In the genomic region with DNA sequence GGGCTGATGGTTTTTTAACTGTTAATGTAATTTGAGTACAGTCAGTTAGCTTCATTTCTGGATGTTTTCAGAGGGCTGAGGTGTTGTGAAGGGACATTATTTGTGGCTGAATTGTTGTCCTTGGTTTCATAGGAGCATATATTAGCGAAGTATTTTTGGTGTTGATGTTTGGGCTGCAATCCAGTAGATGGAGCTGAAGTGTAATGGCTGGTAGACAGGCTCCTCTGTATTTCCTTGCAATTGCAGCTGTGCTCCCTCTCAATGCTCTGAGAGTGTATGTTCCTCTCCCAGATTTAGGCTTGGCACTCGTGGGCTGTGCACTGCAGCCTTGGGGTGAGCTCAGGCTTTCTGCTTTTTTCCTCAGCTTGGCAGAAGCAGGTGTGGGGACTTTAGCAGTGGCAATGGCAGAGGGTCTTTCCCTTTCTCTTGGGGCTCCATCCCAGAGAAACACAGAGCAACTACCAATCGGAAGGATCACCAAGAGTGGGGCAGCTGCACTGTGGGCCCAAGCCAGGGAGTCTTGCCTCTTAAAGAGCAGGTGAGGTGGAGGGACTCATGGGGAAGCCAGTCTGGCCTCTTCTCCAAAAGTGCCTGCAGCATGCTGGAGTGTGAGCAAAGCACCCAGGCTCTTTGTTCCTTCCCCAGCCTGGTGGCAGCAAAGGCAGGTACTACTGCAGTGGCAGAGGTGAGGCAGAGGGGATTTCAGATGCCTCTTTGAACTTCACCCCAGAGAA, we compare ENCODE assay signal across 11 cellular contexts.
DNase-seq lines count a peak whose midpoint lies in the region; ATAC-seq and TF ChIP-seq lines count a peak whose summit lies in the region.
"Had no signal": no experiment of that assay in that cellular context is flagged by ENCODE, and none has a peak within 500 bp of the region (broad histone marks: within the 10 kb centered on the region; RNA-seq: fewer than 3 reads in every experiment).

No MANE protein-coding gene starts in this region.

- H3K4me3 ChIP-seq in AG04450 (ENCODE audit: low read depth, low read length) (no peak overlapping the region), MM.1S (ENCODE audit: low read length) (no peak overlapping the region), epithelial cell of proximal tubule (ENCODE audit: low read depth, low read length) (no peak overlapping the region)
- H3K4me3 ChIP-seq: left ventricle myocardium inferior had no signal

- no peak overlapping the region for H3K9ac ChIP-seq in MM.1S (ENCODE audit: low read length)

- no peaks in the 10 kb centered on the region for H3K79me2 ChIP-seq in MM.1S (ENCODE audit: low read length)

- TF ChIP-seq CTCF in AG04450 (IDR thresholded peaks at IDR 0.05; ENCODE audit: low read depth, low read length), result 0 out of 2 replicates have a peak, but pooled peaks have one; percentile 17
- peak; percentile 69 for TF ChIP-seq CTCF in MM.1S (IDR thresholded peaks at IDR 0.05; ENCODE audit: low read length)
- peak; percentile 66 for TF ChIP-seq CTCF in epithelial cell of proximal tubule (conservative IDR thresholded peaks at IDR 0.05; ENCODE audit: low read depth, low read length)

- H3K27me3 ChIP-seq in AG04450 (ENCODE audit: control insufficient read depth, insufficient read depth, low read length), result no peaks in the 10 kb centered on the region
- H3K27me3 ChIP-seq in MM.1S (replicated peaks; ENCODE audit: insufficient read depth, low read length), result no peaks in the 10 kb centered on the region

- peak; percentile 55 for ATAC-seq in GM18868 (IDR thresholded peaks at IDR 0.05; ENCODE audit: unreplicated experiment)
- ATAC-seq: activated naive CD4-positive, alpha-beta T cell treated with anti-CD3 and anti-CD28 coated beads, Interleukin-2, amount 50 U/mL, for 72 hours had no signal

- H2AFZ ChIP-seq in MM.1S (ENCODE audit: low read length), result no peak overlapping the region

- no peaks in the 10 kb centered on the region for H3K4me1 ChIP-seq in MM.1S (ENCODE audit: low read length)
- H3K4me1 ChIP-seq: left ventricle myocardium inferior had no signal

- CTCF ChIA-PET in AG04450 (lab: Charles Lee), result interaction anchor here (0.6 to 0.8 kb wide), 2 partner anchors 98 to 815 kb away, joined by 3 to 5 read pairs; no protein-coding TSS in a partner anchor

- H3K36me3 ChIP-seq in MM.1S (replicated peaks; ENCODE audit: insufficient read depth, low read length), result no peaks in the 10 kb centered on the region
- H3K36me3 ChIP-seq: left ventricle myocardium inferior had no signal

- H3K9me3 ChIP-seq in AG04450 (ENCODE audit: control insufficient read depth, insufficient read depth, low read length), result peaks cover 22% of the 10 kb centered on the region
- no peaks in the 10 kb centered on the region; the same call in 1 of the 2 replicates for H3K9me3 ChIP-seq in MM.1S (replicated peaks; ENCODE audit: insufficient read depth, low read length)

- no peaks in the 10 kb centered on the region for H3K9me2 ChIP-seq in MM.1S (replicated peaks; ENCODE audit: insufficient read depth, low read length)

- H4K20me1 ChIP-seq in MM.1S (ENCODE audit: insufficient read depth, low read length), result no peaks in the 10 kb centered on the region

- POLR2A ChIA-PET in AG04450 (lab: Yijun Ruan, JAX), result no interaction called here

- H3K27ac ChIP-seq in AG04450 (ENCODE audit: low read depth, low read length) (no peak overlapping the region), MM.1S (ENCODE audit: low read length) (no peak overlapping the region)
- H3K27ac ChIP-seq: left ventricle myocardium inferior had no signal

- DNase-seq in AG04450 (ENCODE audit: low read depth, low spot score) (no peak), MM.1S (peak; percentile 59), epithelial cell of proximal tubule (ENCODE audit: low read depth) (no peak), EL (no peak), NCI-H1092 (lab: John Stamatoyannopoulos, UW) (no peak), T-helper 9 cell (no peak)
- DNase-seq in stimulated activated CD4-positive, alpha-beta T cell treated with anti-CD3 and anti-CD28 coated beads, Interleukin-12 subunit alpha, Interleukin-12 subunit beta, amount 100 ng/mL, for 4 hours, result no peak
- DNase-seq: left ventricle myocardium inferior; stimulated activated naive CD4-positive, alpha-beta T cell had no signal

- no peaks in the 10 kb centered on the region for H3F3A ChIP-seq in MM.1S (ENCODE audit: insufficient read depth, low read length)

- no peak overlapping the region for H3K4me2 ChIP-seq in MM.1S (ENCODE audit: low read depth, low read length)

Comparison
In these comparisons a context has a peak if more than half of its experiments do, and no peak if none do; other contexts are left out.
1. CTCF ChIP-seq: peak in every context shown above with its lines; median percentile 69 in MM.1S; 66 in epithelial cell of proximal tubule; 17 in AG04450.